ENCODE assay signal across 10 cellular contexts in the genomic region with DNA sequence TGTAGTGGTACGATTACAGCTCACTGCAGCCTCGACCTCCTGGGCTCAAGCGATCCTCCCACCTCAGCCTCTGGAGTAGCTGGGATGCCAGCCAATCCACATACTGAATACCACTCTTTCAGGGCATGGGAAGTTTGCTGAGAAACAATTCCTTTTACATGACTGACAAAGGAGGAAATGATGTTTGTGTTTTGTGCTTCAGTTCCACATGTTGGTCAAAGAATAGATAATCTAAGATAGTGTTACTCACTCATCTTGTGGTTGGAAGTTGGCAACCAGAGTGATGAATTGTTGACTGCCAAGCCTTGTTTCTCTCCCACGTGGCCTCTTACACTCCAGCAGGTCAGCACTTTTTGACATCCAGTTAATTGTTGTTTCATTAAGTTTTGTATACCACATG. TPM values are rescaled to one million over a fixed set of nuclear protein-coding genes. Genes with fewer than 3 reads are reported as not detected.
DNase-seq lines count a peak whose midpoint lies in the region; ATAC-seq lines count a peak whose summit lies in the region.
"Had no signal": no experiment of that assay in that cellular context is flagged by ENCODE, and none has a peak within 500 bp of the region (broad histone marks: within the 10 kb centered on the region; RNA-seq: fewer than 3 reads in every experiment).

No MANE protein-coding gene starts in this region.

- DNase-seq in A172 (ENCODE audit: low spot score): peak; percentile 95
- peak; percentile 75 for DNase-seq in HT1080 (ENCODE audit: low read depth)
- DNase-seq in amniotic epithelial cell (ENCODE audit: low read depth): peak; percentile 44
- DNase-seq in NCI-H1694 (lab: John Stamatoyannopoulos, UW): no peak
- DNase-seq in GM19238 (ENCODE audit: insufficient read length, low spot score): no peak
- DNase-seq: Calu3; mucosa of descending colon; NCI-H446; stimulated activated CD4-positive, alpha-beta T cell treated with anti-CD3 and anti-CD28 coated beads, Interleukin-2, amount 100 ng/mL, for 48 hours had no signal

- ATAC-seq in HG03565 (IDR thresholded peaks at IDR 0.05; ENCODE audit: unreplicated experiment): no peak
- ATAC-seq: mucosa of descending colon had no signal

RNA-seq across cellular contexts. Expression of a gene that starts 7.6 kb away (rescaled TPM):
- not detected in 2 replicates for total RNA-seq in A172 (2014; rRNA removed; shearing (Covaris generic))
- not detected in 2 replicates for total RNA-seq in HT1080 (2014; rRNA removed; shearing (Covaris generic))
- not detected in 2 replicates for polyA plus RNA-seq in HT1080 (2015; cell fraction: cytosol; rRNA removed)
- polyA plus RNA-seq in HT1080 (2015; cell fraction: nucleus; rRNA removed): not detected in 2 replicates
- total RNA-seq: Calu3, mucosa of descending colon had no signal

RNA-seq across cellular contexts. Expression of a gene that starts 16.7 kb away (rescaled TPM):
- not detected in 2 replicates for total RNA-seq in A172 (2014; rRNA removed; shearing (Covaris generic))
- not detected in 2 replicates for total RNA-seq in HT1080 (2014; rRNA removed; shearing (Covaris generic))
- polyA plus RNA-seq in HT1080 (2015; cell fraction: cytosol; rRNA removed): not detected in 2 replicates
- polyA plus RNA-seq in HT1080 (2015; cell fraction: nucleus; rRNA removed): not detected in 2 replicates
- total RNA-seq: Calu3, mucosa of descending colon had no signal

RNA-seq across cellular contexts. Expression of a gene that starts 26.3 kb away (rescaled TPM):
- total RNA-seq in A172 (2014; rRNA removed; shearing (Covaris generic)): not detected in 2 replicates
- total RNA-seq in HT1080 (2014; rRNA removed; shearing (Covaris generic)): not detected in 2 replicates
- polyA plus RNA-seq in HT1080 (2015; cell fraction: cytosol; rRNA removed): not detected in 2 replicates
- not detected in 2 replicates for polyA plus RNA-seq in HT1080 (2015; cell fraction: nucleus; rRNA removed)
- total RNA-seq: Calu3, mucosa of descending colon had no signal

RNA-seq across cellular contexts. Expression of a gene that starts 35.4 kb away (rescaled TPM):
- not detected in 2 replicates for total RNA-seq in A172 (2014; rRNA removed; shearing (Covaris generic))
- total RNA-seq in HT1080 (2014; rRNA removed; shearing (Covaris generic)): not detected in 2 replicates
- not detected in 2 replicates for polyA plus RNA-seq in HT1080 (2015; cell fraction: cytosol; rRNA removed)
- not detected in 2 replicates for polyA plus RNA-seq in HT1080 (2015; cell fraction: nucleus; rRNA removed)
- total RNA-seq: Calu3, mucosa of descending colon had no signal

RNA-seq across cellular contexts. Expression of a gene that starts 44.8 kb away (rescaled TPM):
- total RNA-seq in A172 (2014; rRNA removed; shearing (Covaris generic)): not detected in 2 replicates
- not detected in 2 replicates for total RNA-seq in HT1080 (2014; rRNA removed; shearing (Covaris generic))
- polyA plus RNA-seq in HT1080 (2015; cell fraction: cytosol; rRNA removed): not detected in 2 replicates
- polyA plus RNA-seq in HT1080 (2015; cell fraction: nucleus; rRNA removed): not detected in 2 replicates
- total RNA-seq: Calu3, mucosa of descending colon had no signal

Comparison
In these comparisons a context has a peak if more than half of its experiments do, and no peak if none do; other contexts are left out.
1. DNase-seq: peak in A172 (single experiment), HT1080 (single experiment) and amniotic epithelial cell (single experiment); none in NCI-H1694 (single experiment) and GM19238 (single experiment).